In the genomic region with DNA sequence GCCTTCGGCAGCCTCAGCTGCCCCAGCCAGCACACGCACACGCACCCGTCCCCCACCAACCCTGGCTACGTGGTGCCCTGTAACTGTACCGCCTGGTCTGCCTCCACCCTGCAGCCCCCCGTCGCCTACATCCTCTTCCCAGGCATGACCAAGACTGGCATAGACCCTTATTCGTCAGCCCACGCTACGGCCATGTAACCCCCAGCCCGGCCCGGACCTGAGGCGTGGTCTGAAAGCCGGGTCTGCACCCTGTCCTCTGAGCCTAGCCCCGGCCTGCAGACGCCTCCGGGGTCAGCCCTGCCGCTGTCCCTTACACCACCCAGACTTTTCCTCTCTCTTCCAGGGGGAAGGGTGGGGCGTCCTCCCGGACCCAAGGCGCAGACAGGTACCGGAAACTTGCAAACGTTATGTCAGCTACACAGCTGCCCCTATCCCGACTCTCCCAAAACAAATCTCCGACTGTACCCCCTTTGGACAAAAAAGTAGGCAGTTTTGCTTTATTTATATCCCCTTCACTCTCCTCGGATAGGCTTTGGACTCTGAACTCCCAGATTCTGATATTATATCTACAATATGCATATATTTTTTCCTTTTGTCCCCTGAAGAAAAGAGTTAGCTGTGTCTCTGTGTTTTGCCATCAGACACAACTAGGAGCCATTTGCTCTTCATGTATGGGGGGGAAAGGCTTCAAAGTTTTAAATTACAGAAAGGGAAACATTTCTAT, we compare ENCODE assay signal across 21 cellular contexts. TPM values are rescaled to one million over a fixed set of nuclear protein-coding genes. Genes with fewer than 3 reads are reported as not detected.
A peak's percentile ranks its signal among the peaks of the same experiment; 100 is the strongest.
DNase-seq lines count a peak whose midpoint lies in the region; ATAC-seq, FAIRE-seq and TF ChIP-seq lines count a peak whose summit lies in the region.
"Had no signal": no experiment of that assay in that cellular context is flagged by ENCODE, and none has a peak within 500 bp of the region (broad histone marks: within the 10 kb centered on the region; RNA-seq: fewer than 3 reads in every experiment).

No MANE protein-coding gene starts in this region.

- H3K4me3 Mint-ChIP-seq in astrocyte (ENCODE audit: unreplicated experiment), result no peak overlapping the region
- H3K4me3 Mint-ChIP-seq: activated naive CD8-positive, alpha-beta T cell treated with anti-CD3 and anti-CD28 coated beads, Interleukin-2, amount 10 ng/mL, durations not matched to agents 7 days and 5 days; CD8-positive, alpha-beta T cell had no signal

- peaks cover 96% of the 10 kb centered on the region for H3K27me3 Mint-ChIP-seq in astrocyte (ENCODE audit: low read depth, unreplicated experiment)

- peaks cover 1% of the 10 kb centered on the region for H3K4me1 Mint-ChIP-seq in astrocyte (ENCODE audit: low read depth, unreplicated experiment)

- no peak for FAIRE-seq in astrocyte (lab: Jason Lieb, UNC)
- FAIRE-seq: GM19239 had no signal

- no peaks in the 10 kb centered on the region for H3K9me2 ChIP-seq in OCI-LY7 (ENCODE audit: insufficient read depth, low read length)

- TF ChIP-seq POLR2A in breast epithelium (IDR thresholded peaks at IDR 0.05), result no peak

- POLR2A ChIA-PET in OCI-LY7 (lab: Charles Lee), result no interaction called here

- DNase-seq in Right ventricle myocardium inferior (ENCODE audit: missing footprints) (peak; percentile 53), left ventricle myocardium superior (no peak), astrocyte (ENCODE audit: low read depth) (no peak), OCI-LY7 (ENCODE audit: low spot score) (no peak), DMS 273 treated with DMSO at 0.1 percent for 48 hours (lab: John Stamatoyannopoulos, UW) (no peak), breast epithelium (ENCODE audit: low spot score in 2 of 2) (no peak)
- DNase-seq: activated CD8-positive, alpha-beta memory T cell treated with anti-CD3 and anti-CD28 coated beads for 24 hours; CD8-positive, alpha-beta T cell; hypothalamus; NCI-H526 treated with DMSO at 0.1 percent for 48 hours; SHP77 treated with DMSO at 0.1 percent for 48 hours; stimulated activated CD4-positive, alpha-beta T cell treated with anti-CD3 and anti-CD28 coated beads, Interleukin-12 subunit alpha, Interleukin-12 subunit beta, amount 100 ng/mL, for 4 hours had no signal

- intact Hi-C loops in Right ventricle myocardium inferior (cut with DNase I) (no loop called here), left ventricle myocardium superior (cut with micrococcal nuclease) (no loop called here), OCI-LY7 (cut with micrococcal nuclease; ENCODE audit: unreplicated experiment) (no loop called here), breast epithelium (cut with DNase I; ENCODE audit: low total_unique reads) (no loop called here)

- no peaks in the 10 kb centered on the region for H3K79me2 ChIP-seq in astrocyte (ENCODE audit: insufficient read depth, low read length)
- no peaks in the 10 kb centered on the region for H3K79me2 ChIP-seq in OCI-LY7 (ENCODE audit: insufficient read depth, low read depth, low read length)

- ATAC-seq in Right ventricle myocardium inferior (no peak), left ventricle myocardium superior (no peak), GM21786 (IDR thresholded peaks at IDR 0.05; ENCODE audit: unreplicated experiment) (no peak)
- ATAC-seq: CD8-positive, alpha-beta T cell; left lung had no signal

- BruUV-seq in OCI-LY7 (replicated peaks; lab: Mats Ljungman, UMichigan), result no TSS peak

- peaks cover 95% of the 10 kb centered on the region for H3K27me3 ChIP-seq in astrocyte (ENCODE audit: insufficient read depth, low read length)
- H3K27me3 ChIP-seq in breast epithelium, result peaks cover 4 to 99% of the 10 kb centered on the region in 2 donors

- H3K4me2 ChIP-seq in astrocyte (ENCODE audit: low read length) (no peak overlapping the region), OCI-LY7 (ENCODE audit: low read length) (no peak overlapping the region)

- no peaks in the 10 kb centered on the region for H3K4me1 ChIP-seq in astrocyte (ENCODE audit: insufficient read depth, low read length)
- no peaks in the 10 kb centered on the region for H3K4me1 ChIP-seq in OCI-LY7 (ENCODE audit: insufficient read depth, low read length, poor library complexity, severe bottlenecking)
- H3K4me1 ChIP-seq in breast epithelium, result peaks cover 0 to 13% of the 10 kb centered on the region in 2 donors

- H3K27ac ChIP-seq in astrocyte (ENCODE audit: low read depth, low read length) (no peak overlapping the region), OCI-LY7 (ENCODE audit: low read depth, low read length, poor library complexity, severe bottlenecking) (no peak overlapping the region), breast epithelium (no peak overlapping the region)
- H3K27ac ChIP-seq: left lung, suprapubic skin had no signal

- H3K9ac ChIP-seq in astrocyte (ENCODE audit: low read length), result no peak overlapping the region

- H3K4me3 ChIP-seq in astrocyte (ENCODE audit: insufficient read depth, low read depth, low read length) (no peak overlapping the region), iPS-18c (ENCODE audit: insufficient read depth, low read depth, low read length) (peak overlapping the region; percentile 43; the same call in 1 of the 2 replicates), OCI-LY7 (ENCODE audit: low read depth, low read length, poor library complexity, severe bottlenecking) (no peak overlapping the region), breast epithelium (no peak overlapping the region)
- H3K4me3 ChIP-seq: left lung had no signal

- TF ChIP-seq CTCF in astrocyte (IDR thresholded peaks at IDR 0.05; ENCODE audit: insufficient read depth, low read depth, low read length) (no peak), OCI-LY7 (conservative IDR thresholded peaks at IDR 0.05; ENCODE audit: low read length) (no peak), breast epithelium (IDR thresholded peaks at IDR 0.05) (no peak)

- peaks cover 19% of the 10 kb centered on the region for H3K9me3 Mint-ChIP-seq in astrocyte (ENCODE audit: unreplicated experiment)
- H3K9me3 Mint-ChIP-seq: CD8-positive, alpha-beta T cell had no signal

- H3K36me3 ChIP-seq in astrocyte (ENCODE audit: insufficient read depth, low read length), result no peaks in the 10 kb centered on the region
- no peaks in the 10 kb centered on the region for H3K36me3 ChIP-seq in OCI-LY7 (ENCODE audit: insufficient read depth, low read length)
- H3K36me3 ChIP-seq in breast epithelium, result no peaks in the 10 kb centered on the region
- H3K36me3 ChIP-seq: left lung, suprapubic skin had no signal

- peak overlapping the region; percentile 34 for H3K27ac Mint-ChIP-seq in astrocyte (ENCODE audit: unreplicated experiment)
- H3K27ac Mint-ChIP-seq: activated naive CD8-positive, alpha-beta T cell treated with anti-CD3 and anti-CD28 coated beads, Interleukin-2, amount 10 ng/mL, durations not matched to agents 7 days and 5 days; CD8-positive, alpha-beta T cell had no signal

- no peak overlapping the region for H2AFZ ChIP-seq in astrocyte (ENCODE audit: low read depth, low read length)
- H2AFZ ChIP-seq in OCI-LY7 (ENCODE audit: low read length), result no peak overlapping the region

- CTCF ChIA-PET in OCI-LY7 (lab: Charles Lee; ENCODE audit: unreplicated experiment), result no interaction called here

- H3K9me3 ChIP-seq in astrocyte (ENCODE audit: insufficient read depth, low read depth, low read length) (peaks cover 2% of the 10 kb centered on the region), iPS-18c (ENCODE audit: control insufficient read depth, insufficient read depth, low read length) (peaks cover 2% of the 10 kb centered on the region), OCI-LY7 (ENCODE audit: low read length) (no peaks in the 10 kb centered on the region), breast epithelium (no peaks in the 10 kb centered on the region)
- H3K9me3 ChIP-seq: left lung, suprapubic skin had no signal

- peaks cover 3% of the 10 kb centered on the region for H3K36me3 Mint-ChIP-seq in astrocyte (ENCODE audit: low read depth, unreplicated experiment)
- H3K36me3 Mint-ChIP-seq: activated naive CD8-positive, alpha-beta T cell treated with anti-CD3 and anti-CD28 coated beads, Interleukin-2, amount 10 ng/mL, durations not matched to agents 7 days and 5 days; CD8-positive, alpha-beta T cell had no signal

- H4K20me1 ChIP-seq in astrocyte (ENCODE audit: insufficient read depth, low read length) (no peaks in the 10 kb centered on the region), OCI-LY7 (ENCODE audit: insufficient read depth, low read length) (no peaks in the 10 kb centered on the region)

RNA-seq across cellular contexts. Expression of a gene that starts 1.4 kb away (rescaled TPM):
- total RNA-seq in Right ventricle myocardium inferior, result not detected
- not detected for total RNA-seq in left ventricle myocardium superior
- total RNA-seq in astrocyte, result 0.09 TPM in 1 of 2 replicates, not detected in the other
- total RNA-seq in OCI-LY7 (2014; rRNA removed; shearing (Covaris generic)), result not detected in 2 replicates
- not detected in 2 replicates for total RNA-seq in OCI-LY7 (2022)
- not detected for total RNA-seq in breast epithelium
- total RNA-seq: activated naive CD8-positive, alpha-beta T cell treated with anti-CD3 and anti-CD28 coated beads, Interleukin-2, amount 10 ng/mL, durations not matched to agents 7 days and 5 days; CD8-positive, alpha-beta T cell; fibroblast of villous mesenchyme; left lung; omental fat pad; suprapubic skin; T-helper 2 cell treated with Interferon-gamma antibody and Interleukin-4, amounts not matched to agents 100 ng/mL and 5 ng/mL, for 36 hours had no signal
